ENCODE assay signal across 37 cellular contexts in genomic region chr12:131533139-131533538, GRCh38.
"Had no signal": no experiment of that assay in that cellular context is flagged by ENCODE, and none has a peak within 500 bp of the region (broad histone marks: within the 10 kb centered on the region; RNA-seq: fewer than 3 reads in every experiment).

No MANE protein-coding gene starts in this region.

- H3K36me3 Mint-ChIP-seq: activated CD8-positive, alpha-beta memory T cell treated with anti-CD3 and anti-CD28 coated beads, Interleukin-2, amount 10 ng/mL, durations not matched to agents 7 days and 5 days; activated naive CD4-positive, alpha-beta T cell treated with anti-CD3 and anti-CD28 coated beads, Interleukin-2, amount 50 U/mL, for 72 hours; activated naive CD8-positive, alpha-beta T cell treated with anti-CD3 and anti-CD28 coated beads for 36 hours had no signal

- H3K9me3 Mint-ChIP-seq: activated B cell treated with CpG ODN at 0.5 μM for 24 hours; activated CD4-positive, alpha-beta memory T cell treated with anti-CD3 and anti-CD28 coated beads, Interleukin-2, amount 10 ng/mL, durations not matched to agents 7 days and 5 days; activated CD4-positive, alpha-beta T cell treated with anti-CD3 and anti-CD28 coated beads, Interleukin-2, amount 10 ng/mL, durations not matched to agents 7 days and 5 days; activated naive CD4-positive, alpha-beta T cell treated with anti-CD3 and anti-CD28 coated beads for 36 hours; activated naive CD4-positive, alpha-beta T cell treated with anti-CD3 and anti-CD28 coated beads, Interleukin-2, amount 50 U/mL, for 72 hours; activated naive CD8-positive, alpha-beta T cell treated with anti-CD3 and anti-CD28 coated beads for 36 hours; activated T-cell treated with anti-CD3 and anti-CD28 coated beads, Interleukin-2, amount 50 U/mL, for 4 hours; activated T-cell treated with anti-CD3 and anti-CD28 coated beads, Interleukin-2, amount 50 U/mL, for 72 hours; activated T-helper 1 cell treated with anti-CD3 and anti-CD28 coated beads, Interleukin-12 subunit alpha, Interleukin-12 subunit beta, Interleukin-2, Interleukin-4 antibody, amounts not matched to agents 30 ng/mL and 10 ng/mL and 1 ng/mL, durations not matched to agents 14 hours and 24 hours and 36 hours; activated T-helper 17 cell treated with anti-CD3 and anti-CD28 coated beads, Interleukin-2, amount 50 U/mL, for 72 hours; central memory CD8-positive, alpha-beta T cell; T-helper 1 cell treated with Interleukin-12 subunit alpha and Interleukin-12 subunit beta and Interleukin-4 antibody, amounts not matched to agents 30 μg/mL and 1 μg/mL, for 36 hours; T-helper 2 cell treated with Interferon-gamma antibody and Interleukin-4, amounts not matched to agents 5 μg/mL and 100 μg/mL, for 36 hours had no signal

- H3K27me3 Mint-ChIP-seq: activated CD4-positive, alpha-beta memory T cell treated with anti-CD3 and anti-CD28 coated beads, Interleukin-2, amount 10 ng/mL, durations not matched to agents 7 days and 5 days; activated CD4-positive, alpha-beta T cell treated with anti-CD3 and anti-CD28 coated beads, Interleukin-2, amount 10 ng/mL, durations not matched to agents 7 days and 5 days; activated naive CD8-positive, alpha-beta T cell treated with anti-CD3 and anti-CD28 coated beads for 36 hours; activated T-helper 17 cell treated with anti-CD3 and anti-CD28 coated beads, Interleukin-2, amount 50 U/mL, for 72 hours had no signal

- ATAC-seq: activated CD4-positive, alpha-beta T cell treated with anti-CD3 and anti-CD28 coated beads for 36 hours; activated CD8-positive, alpha-beta memory T cell treated with anti-CD3 and anti-CD28 coated beads, Interleukin-2, amount 10 ng/mL, durations not matched to agents 7 days and 5 days; activated CD8-positive, alpha-beta T cell treated with anti-CD3 and anti-CD28 coated beads, Interleukin-2, amount 10 ng/mL, durations not matched to agents 7 days and 5 days; activated naive CD4-positive, alpha-beta T cell treated with anti-CD3 and anti-CD28 coated beads, Interleukin-2, amount 50 U/mL, for 72 hours; activated T-cell treated with anti-CD3 and anti-CD28 coated beads, Interleukin-2, amount 50 U/mL, for 4 hours; activated T-cell treated with anti-CD3 and anti-CD28 coated beads, Interleukin-2, amount 50 U/mL, for 72 hours; activated T-helper 17 cell treated with anti-CD3 and anti-CD28 coated beads, Interleukin-2, amount 50 U/mL, for 72 hours; body of pancreas had no signal

- H3K36me3 ChIP-seq: adrenal gland, brain microvascular endothelial cell, breast epithelium had no signal

- H3K27ac ChIP-seq: adrenal gland, body of pancreas, brain microvascular endothelial cell, breast epithelium, VCaP had no signal

- H3K27ac Mint-ChIP-seq: activated B cell treated with CpG ODN at 0.5 μM for 24 hours; activated CD4-positive, alpha-beta memory T cell treated with anti-CD3 and anti-CD28 coated beads, Interleukin-2, amount 10 ng/mL, durations not matched to agents 7 days and 5 days; activated CD4-positive, alpha-beta T cell treated with anti-CD3 and anti-CD28 coated beads for 36 hours; activated CD4-positive, alpha-beta T cell treated with anti-CD3 and anti-CD28 coated beads, Interleukin-2, amount 10 ng/mL, durations not matched to agents 7 days and 5 days; activated CD8-positive, alpha-beta memory T cell treated with anti-CD3 and anti-CD28 coated beads, Interleukin-2, amount 10 ng/mL, durations not matched to agents 7 days and 5 days; activated CD8-positive, alpha-beta T cell treated with anti-CD3 and anti-CD28 coated beads, Interleukin-2, amount 10 ng/mL, durations not matched to agents 7 days and 5 days; activated naive CD4-positive, alpha-beta T cell treated with anti-CD3 and anti-CD28 coated beads for 36 hours; activated naive CD4-positive, alpha-beta T cell treated with anti-CD3 and anti-CD28 coated beads, Interleukin-2, amount 50 U/mL, for 72 hours; activated naive CD8-positive, alpha-beta T cell treated with anti-CD3 and anti-CD28 coated beads for 36 hours; activated T-cell treated with anti-CD3 and anti-CD28 coated beads, Interleukin-2, amount 50 U/mL, for 72 hours; activated T-helper 1 cell treated with anti-CD3 and anti-CD28 coated beads, Interleukin-12 subunit alpha, Interleukin-12 subunit beta, Interleukin-2, Interleukin-4 antibody, amounts not matched to agents 30 ng/mL and 10 ng/mL and 1 ng/mL, durations not matched to agents 14 hours and 24 hours and 36 hours; activated T-helper 17 cell treated with anti-CD3 and anti-CD28 coated beads, Interleukin-2, amount 50 U/mL, for 72 hours; T-helper 1 cell treated with Interleukin-12 subunit alpha and Interleukin-12 subunit beta and Interleukin-4 antibody, amounts not matched to agents 30 μg/mL and 1 μg/mL, for 36 hours; T-helper 2 cell treated with Interferon-gamma antibody and Interleukin-4, amounts not matched to agents 5 μg/mL and 100 μg/mL, for 36 hours had no signal

- H3K4me1 Mint-ChIP-seq: activated B cell treated with CpG ODN at 0.5 μM for 24 hours had no signal

- H3K4me3 Mint-ChIP-seq: activated B cell treated with CpG ODN at 0.5 μM for 24 hours; activated CD4-positive, alpha-beta memory T cell treated with anti-CD3 and anti-CD28 coated beads, Interleukin-2, amount 10 ng/mL, durations not matched to agents 7 days and 5 days; activated CD4-positive, alpha-beta T cell treated with anti-CD3 and anti-CD28 coated beads for 36 hours; activated CD4-positive, alpha-beta T cell treated with anti-CD3 and anti-CD28 coated beads, Interleukin-2, amount 10 ng/mL, durations not matched to agents 7 days and 5 days; activated CD8-positive, alpha-beta memory T cell treated with anti-CD3 and anti-CD28 coated beads, Interleukin-2, amount 10 ng/mL, durations not matched to agents 7 days and 5 days; activated CD8-positive, alpha-beta T cell treated with anti-CD3 and anti-CD28 coated beads, Interleukin-2, amount 10 ng/mL, durations not matched to agents 7 days and 5 days; activated naive CD4-positive, alpha-beta T cell treated with anti-CD3 and anti-CD28 coated beads for 36 hours; activated naive CD8-positive, alpha-beta T cell treated with anti-CD3 and anti-CD28 coated beads for 36 hours; activated T-cell treated with anti-CD3 and anti-CD28 coated beads, Interleukin-2, amount 50 U/mL, for 4 hours; activated T-cell treated with anti-CD3 and anti-CD28 coated beads, Interleukin-2, amount 50 U/mL, for 72 hours; activated T-helper 1 cell treated with anti-CD3 and anti-CD28 coated beads, Interleukin-12 subunit alpha, Interleukin-12 subunit beta, Interleukin-2, Interleukin-4 antibody, amounts not matched to agents 30 ng/mL and 10 ng/mL and 1 ng/mL, durations not matched to agents 14 hours and 24 hours and 36 hours; activated T-helper 17 cell treated with anti-CD3 and anti-CD28 coated beads, Interleukin-2, amount 50 U/mL, for 72 hours; central memory CD8-positive, alpha-beta T cell; T-helper 1 cell treated with Interleukin-12 subunit alpha and Interleukin-12 subunit beta and Interleukin-4 antibody, amounts not matched to agents 30 μg/mL and 1 μg/mL, for 36 hours; T-helper 2 cell treated with Interferon-gamma antibody and Interleukin-4, amounts not matched to agents 5 μg/mL and 100 μg/mL, for 36 hours had no signal

- H3K27me3 ChIP-seq: adrenal gland, body of pancreas, brain microvascular endothelial cell had no signal

- DNase-seq: activated B cell treated with CpG ODN at 0.5 μM for 24 hours; activated CD4-positive, alpha-beta memory T cell treated with anti-CD3 and anti-CD28 coated beads, Interleukin-2, amount 10 ng/mL, durations not matched to agents 7 days and 5 days; activated CD4-positive, alpha-beta T cell treated with anti-CD3 and anti-CD28 coated beads for 1 hour; activated CD4-positive, alpha-beta T cell treated with anti-CD3 and anti-CD28 coated beads for 36 hours; activated CD4-positive, alpha-beta T cell treated with anti-CD3 and anti-CD28 coated beads for 48 hours; activated CD4-positive, alpha-beta T cell treated with anti-CD3 and anti-CD28 coated beads, Interleukin-2, amount 10 ng/mL, durations not matched to agents 7 days and 5 days; activated CD4-positive, alpha-beta T cell treated with anti-CD3 and anti-CD28 coated beads, Interleukin-2, amount 50 U/mL, for 48 hours; activated CD8-positive, alpha-beta memory T cell treated with anti-CD3 and anti-CD28 coated beads for 24 hours; activated CD8-positive, alpha-beta memory T cell treated with anti-CD3 and anti-CD28 coated beads, Interleukin-2, amount 10 ng/mL, durations not matched to agents 7 days and 5 days; activated CD8-positive, alpha-beta memory T cell treated with anti-CD3 and anti-CD28 coated beads, Interleukin-2, amount 50 U/mL, for 48 hours; activated CD8-positive, alpha-beta T cell treated with anti-CD3 and anti-CD28 coated beads, Interleukin-2, amount 10 ng/mL, durations not matched to agents 7 days and 5 days; activated effector memory CD4-positive, alpha-beta T cell treated with anti-CD3 and anti-CD28 coated beads, Interleukin-2, amount 50 U/mL, for 16 hours; activated gamma-delta T cell treated with Interleukin-2 at 50 U/mL for 16 hours; activated naive CD4-positive, alpha-beta T cell; activated naive CD4-positive, alpha-beta T cell treated with anti-CD3 and anti-CD28 coated beads for 36 hours; activated naive CD4-positive, alpha-beta T cell treated with anti-CD3 and anti-CD28 coated beads, Interleukin-2, amount 50 U/mL, for 16 hours; activated naive CD8-positive, alpha-beta T cell treated with anti-CD3 and anti-CD28 coated beads for 36 hours; activated T-cell treated with anti-CD3 and anti-CD28 coated beads, Interleukin-2, amount 50 U/mL, for 4 hours; activated T-cell treated with anti-CD3 and anti-CD28 coated beads, Interleukin-2, amount 50 U/mL, for 72 hours; adrenal gland; amniotic stem cell; aorta; body of pancreas; brain microvascular endothelial cell; caudate nucleus; cerebellar nuclear complex; T-helper 1 cell; T-helper 2 cell; T-helper 9 cell had no signal

- H3K4me3 ChIP-seq: adrenal gland, body of pancreas, breast epithelium had no signal

- H3K9me3 ChIP-seq: adrenal gland, body of pancreas, breast epithelium had no signal

- H3K4me1 ChIP-seq: adrenal gland, body of pancreas, breast epithelium had no signal
